In the genomic region with DNA sequence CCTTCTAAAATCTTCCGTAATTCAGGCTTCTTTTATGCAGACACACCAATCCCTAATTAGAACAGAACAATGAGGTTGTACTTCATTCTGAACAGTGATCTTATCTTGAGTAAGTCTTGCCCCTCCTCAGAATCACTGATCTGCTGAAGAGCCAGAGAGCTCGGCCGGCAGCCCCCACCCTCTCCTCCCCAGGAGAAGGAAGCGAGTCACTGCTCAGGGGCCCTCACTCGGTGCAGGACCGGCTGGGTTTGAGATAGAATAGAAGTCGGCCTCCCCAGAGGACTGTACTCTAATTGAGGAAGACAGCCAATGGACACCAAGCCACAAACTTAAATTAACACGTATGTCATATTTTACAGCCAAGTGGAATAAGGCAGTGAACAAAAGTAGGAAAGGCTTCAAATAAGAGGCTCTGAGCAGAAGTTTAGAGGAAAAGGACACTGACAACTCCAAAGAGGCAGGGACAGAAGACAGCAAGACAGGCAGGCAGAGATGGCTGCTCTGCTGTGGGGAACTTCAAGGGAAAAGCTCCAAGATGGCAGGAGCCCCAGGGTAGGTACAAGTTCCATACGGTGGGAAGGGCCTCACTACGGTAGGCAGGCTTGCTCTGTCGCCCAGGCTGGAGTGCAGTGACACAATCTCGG, we compare ENCODE assay signal across 1 cellular context.
TF ChIP-seq lines count a peak whose summit lies in the region.

No MANE protein-coding gene starts in this region.

TF ChIP-seq in HEK293, 187 proteins besides CTCF, POLR2A, EP300 and RAD21 (continued from another document):
- TF ChIP-seq, protein P1, sequence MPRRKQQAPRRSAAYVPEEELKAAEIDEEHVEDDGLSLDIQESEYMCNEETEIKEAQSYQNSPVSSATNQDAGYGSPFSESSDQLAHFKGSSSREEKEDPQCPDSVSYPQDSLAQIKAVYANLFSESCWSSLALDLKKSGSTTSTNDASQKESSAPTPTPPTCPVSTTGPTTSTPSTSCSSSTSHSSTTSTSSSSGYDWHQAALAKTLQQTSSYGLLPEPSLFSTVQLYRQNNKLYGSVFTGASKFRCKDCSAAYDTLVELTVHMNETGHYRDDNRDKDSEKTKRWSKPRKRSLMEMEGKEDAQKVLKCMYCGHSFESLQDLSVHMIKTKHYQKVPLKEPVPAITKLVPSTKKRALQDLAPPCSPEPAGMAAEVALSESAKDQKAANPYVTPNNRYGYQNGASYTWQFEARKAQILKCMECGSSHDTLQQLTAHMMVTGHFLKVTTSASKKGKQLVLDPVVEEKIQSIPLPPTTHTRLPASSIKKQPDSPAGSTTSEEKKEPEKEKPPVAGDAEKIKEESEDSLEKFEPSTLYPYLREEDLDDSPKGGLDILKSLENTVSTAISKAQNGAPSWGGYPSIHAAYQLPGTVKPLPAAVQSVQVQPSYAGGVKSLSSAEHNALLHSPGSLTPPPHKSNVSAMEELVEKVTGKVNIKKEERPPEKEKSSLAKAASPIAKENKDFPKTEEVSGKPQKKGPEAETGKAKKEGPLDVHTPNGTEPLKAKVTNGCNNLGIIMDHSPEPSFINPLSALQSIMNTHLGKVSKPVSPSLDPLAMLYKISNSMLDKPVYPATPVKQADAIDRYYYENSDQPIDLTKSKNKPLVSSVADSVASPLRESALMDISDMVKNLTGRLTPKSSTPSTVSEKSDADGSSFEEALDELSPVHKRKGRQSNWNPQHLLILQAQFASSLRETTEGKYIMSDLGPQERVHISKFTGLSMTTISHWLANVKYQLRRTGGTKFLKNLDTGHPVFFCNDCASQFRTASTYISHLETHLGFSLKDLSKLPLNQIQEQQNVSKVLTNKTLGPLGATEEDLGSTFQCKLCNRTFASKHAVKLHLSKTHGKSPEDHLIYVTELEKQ (tag by site-specific recombination; IDR thresholded peaks at IDR 0.05; ENCODE audit: borderline replicate concordance): no peak
- peak; percentile 87 for TF ChIP-seq ZBTB17 (tag by site-specific recombination; IDR thresholded peaks at IDR 0.05)
- TF ChIP-seq ZXDB (tag by site-specific recombination; IDR thresholded peaks at IDR 0.05): 0 out of 2 replicates have a peak, but pooled peaks have one; percentile 2
- no peak for TF ChIP-seq ZNF624 (tag by site-specific recombination; IDR thresholded peaks at IDR 0.05)
- no peak for TF ChIP-seq ZFP3 (tag by site-specific recombination; IDR thresholded peaks at IDR 0.05; ENCODE audit: low read depth)
- TF ChIP-seq, protein P2, sequence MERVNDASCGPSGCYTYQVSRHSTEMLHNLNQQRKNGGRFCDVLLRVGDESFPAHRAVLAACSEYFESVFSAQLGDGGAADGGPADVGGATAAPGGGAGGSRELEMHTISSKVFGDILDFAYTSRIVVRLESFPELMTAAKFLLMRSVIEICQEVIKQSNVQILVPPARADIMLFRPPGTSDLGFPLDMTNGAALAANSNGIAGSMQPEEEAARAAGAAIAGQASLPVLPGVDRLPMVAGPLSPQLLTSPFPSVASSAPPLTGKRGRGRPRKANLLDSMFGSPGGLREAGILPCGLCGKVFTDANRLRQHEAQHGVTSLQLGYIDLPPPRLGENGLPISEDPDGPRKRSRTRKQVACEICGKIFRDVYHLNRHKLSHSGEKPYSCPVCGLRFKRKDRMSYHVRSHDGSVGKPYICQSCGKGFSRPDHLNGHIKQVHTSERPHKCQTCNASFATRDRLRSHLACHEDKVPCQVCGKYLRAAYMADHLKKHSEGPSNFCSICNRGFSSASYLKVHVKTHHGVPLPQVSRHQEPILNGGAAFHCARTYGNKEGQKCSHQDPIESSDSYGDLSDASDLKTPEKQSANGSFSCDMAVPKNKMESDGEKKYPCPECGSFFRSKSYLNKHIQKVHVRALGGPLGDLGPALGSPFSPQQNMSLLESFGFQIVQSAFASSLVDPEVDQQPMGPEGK (tag by site-specific recombination; IDR thresholded peaks at IDR 0.05): peak; percentile 34; the same call in 1 of the 2 replicates
- no peak for TF ChIP-seq ZNF155 (tag by site-specific recombination; IDR thresholded peaks at IDR 0.05)
- TF ChIP-seq ZNF792 (tag by site-specific recombination; IDR thresholded peaks at IDR 0.05): no peak
- no peak for TF ChIP-seq WT1 (tag by site-specific recombination; IDR thresholded peaks at IDR 0.05)
- TF ChIP-seq ZBTB7A (tag by site-specific recombination; IDR thresholded peaks at IDR 0.05; ENCODE audit: low read depth): no peak
- TF ChIP-seq, protein P3, sequence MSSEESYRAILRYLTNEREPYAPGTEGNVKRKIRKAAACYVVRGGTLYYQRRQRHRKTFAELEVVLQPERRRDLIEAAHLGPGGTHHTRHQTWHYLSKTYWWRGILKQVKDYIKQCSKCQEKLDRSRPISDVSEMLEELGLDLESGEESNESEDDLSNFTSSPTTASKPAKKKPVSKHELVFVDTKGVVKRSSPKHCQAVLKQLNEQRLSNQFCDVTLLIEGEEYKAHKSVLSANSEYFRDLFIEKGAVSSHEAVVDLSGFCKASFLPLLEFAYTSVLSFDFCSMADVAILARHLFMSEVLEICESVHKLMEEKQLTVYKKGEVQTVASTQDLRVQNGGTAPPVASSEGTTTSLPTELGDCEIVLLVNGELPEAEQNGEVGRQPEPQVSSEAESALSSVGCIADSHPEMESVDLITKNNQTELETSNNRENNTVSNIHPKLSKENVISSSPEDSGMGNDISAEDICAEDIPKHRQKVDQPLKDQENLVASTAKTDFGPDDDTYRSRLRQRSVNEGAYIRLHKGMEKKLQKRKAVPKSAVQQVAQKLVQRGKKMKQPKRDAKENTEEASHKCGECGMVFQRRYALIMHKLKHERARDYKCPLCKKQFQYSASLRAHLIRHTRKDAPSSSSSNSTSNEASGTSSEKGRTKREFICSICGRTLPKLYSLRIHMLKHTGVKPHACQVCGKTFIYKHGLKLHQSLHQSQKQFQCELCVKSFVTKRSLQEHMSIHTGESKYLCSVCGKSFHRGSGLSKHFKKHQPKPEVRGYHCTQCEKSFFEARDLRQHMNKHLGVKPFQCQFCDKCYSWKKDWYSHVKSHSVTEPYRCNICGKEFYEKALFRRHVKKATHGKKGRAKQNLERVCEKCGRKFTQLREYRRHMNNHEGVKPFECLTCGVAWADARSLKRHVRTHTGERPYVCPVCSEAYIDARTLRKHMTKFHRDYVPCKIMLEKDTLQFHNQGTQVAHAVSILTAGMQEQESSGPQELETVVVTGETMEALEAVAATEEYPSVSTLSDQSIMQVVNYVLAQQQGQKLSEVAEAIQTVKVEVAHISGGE (tag by site-specific recombination; conservative IDR thresholded peaks at IDR 0.05; ENCODE audit: low read depth): no peak
- peak; percentile 26; the same call in 1 of the 2 replicates for TF ChIP-seq GLIS1 (tag by site-specific recombination; IDR thresholded peaks at IDR 0.05)
- no peak for TF ChIP-seq YY1 (tag by site-specific recombination; IDR thresholded peaks at IDR 0.05)
- peak; percentile 88 for TF ChIP-seq ZNF335 (tag by site-specific recombination; conservative IDR thresholded peaks at IDR 0.05)
- TF ChIP-seq ZNF548 (tag by site-specific recombination; IDR thresholded peaks at IDR 0.05): no peak
- no peak for TF ChIP-seq YY2 (tag by site-specific recombination; IDR thresholded peaks at IDR 0.05)
- no peak for TF ChIP-seq KLF7 (tag by site-specific recombination; IDR thresholded peaks at IDR 0.05; ENCODE audit: borderline replicate concordance)
- no peak for TF ChIP-seq ZNF157 (tag by site-specific recombination; IDR thresholded peaks at IDR 0.05)
- no peak for TF ChIP-seq ZNF354C (tag by site-specific recombination; IDR thresholded peaks at IDR 0.05; ENCODE audit: borderline replicate concordance, low read depth)
- no peak for TF ChIP-seq ZFP69B (tag by site-specific recombination; IDR thresholded peaks at IDR 0.05)
- TF ChIP-seq, protein P4, sequence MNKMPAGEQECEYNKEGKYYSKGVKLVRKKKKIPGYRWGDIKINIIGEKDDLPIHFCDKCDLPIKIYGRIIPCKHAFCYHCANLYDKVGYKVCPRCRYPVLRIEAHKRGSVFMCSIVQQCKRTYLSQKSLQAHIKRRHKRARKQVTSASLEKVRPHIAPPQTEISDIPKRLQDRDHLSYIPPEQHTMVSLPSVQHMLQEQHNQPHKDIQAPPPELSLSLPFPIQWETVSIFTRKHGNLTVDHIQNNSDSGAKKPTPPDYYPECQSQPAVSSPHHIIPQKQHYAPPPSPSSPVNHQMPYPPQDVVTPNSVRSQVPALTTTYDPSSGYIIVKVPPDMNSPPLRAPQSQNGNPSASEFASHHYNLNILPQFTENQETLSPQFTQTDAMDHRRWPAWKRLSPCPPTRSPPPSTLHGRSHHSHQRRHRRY (tag by site-specific recombination; IDR thresholded peaks at IDR 0.05): no peak
- TF ChIP-seq TCF7L2 (IDR thresholded peaks at IDR 0.05; ENCODE audit: borderline replicate concordance, low read depth, low read length): no peak
- TF ChIP-seq ZNF211 (tag by site-specific recombination; IDR thresholded peaks at IDR 0.05; ENCODE audit: low read depth): no peak
- no peak for TF ChIP-seq ZNF426 (tag by site-specific recombination; IDR thresholded peaks at IDR 0.05)
- no peak for TF ChIP-seq KLF8 (tag by site-specific recombination; IDR thresholded peaks at IDR 0.05)
- TF ChIP-seq ZNF777 (tag by site-specific recombination; IDR thresholded peaks at IDR 0.05; ENCODE audit: borderline replicate concordance): no peak
- no peak for TF ChIP-seq ZNF501 (tag by site-specific recombination; IDR thresholded peaks at IDR 0.05)
- no peak for TF ChIP-seq SP3 (tag by site-specific recombination; IDR thresholded peaks at IDR 0.05)
- peak; percentile 12; the same call in 1 of the 2 replicates for TF ChIP-seq MYNN (tag by site-specific recombination; IDR thresholded peaks at IDR 0.05; ENCODE audit: borderline replicate concordance)
- no peak for TF ChIP-seq PRDM1 (tag by site-specific recombination; IDR thresholded peaks at IDR 0.05)
- no peak for TF ChIP-seq ZNF184 (tag by site-specific recombination; IDR thresholded peaks at IDR 0.05)
- no peak for TF ChIP-seq ZNF114 (tag by site-specific recombination; IDR thresholded peaks at IDR 0.05)
- no peak for TF ChIP-seq ZNF843 (tag by site-specific recombination; IDR thresholded peaks at IDR 0.05)
- no peak for TF ChIP-seq ZBTB1 (tag by site-specific recombination; IDR thresholded peaks at IDR 0.05)
- no peak for TF ChIP-seq ZNF169 (tag by site-specific recombination; IDR thresholded peaks at IDR 0.05)
- TF ChIP-seq ZNF239 (tag by site-specific recombination; IDR thresholded peaks at IDR 0.05): no peak
- no peak for TF ChIP-seq ZSCAN23 (tag by site-specific recombination; IDR thresholded peaks at IDR 0.05)
- no peak for TF ChIP-seq ZFP37 (tag by site-specific recombination; IDR thresholded peaks at IDR 0.05)
- TF ChIP-seq, protein P5, sequence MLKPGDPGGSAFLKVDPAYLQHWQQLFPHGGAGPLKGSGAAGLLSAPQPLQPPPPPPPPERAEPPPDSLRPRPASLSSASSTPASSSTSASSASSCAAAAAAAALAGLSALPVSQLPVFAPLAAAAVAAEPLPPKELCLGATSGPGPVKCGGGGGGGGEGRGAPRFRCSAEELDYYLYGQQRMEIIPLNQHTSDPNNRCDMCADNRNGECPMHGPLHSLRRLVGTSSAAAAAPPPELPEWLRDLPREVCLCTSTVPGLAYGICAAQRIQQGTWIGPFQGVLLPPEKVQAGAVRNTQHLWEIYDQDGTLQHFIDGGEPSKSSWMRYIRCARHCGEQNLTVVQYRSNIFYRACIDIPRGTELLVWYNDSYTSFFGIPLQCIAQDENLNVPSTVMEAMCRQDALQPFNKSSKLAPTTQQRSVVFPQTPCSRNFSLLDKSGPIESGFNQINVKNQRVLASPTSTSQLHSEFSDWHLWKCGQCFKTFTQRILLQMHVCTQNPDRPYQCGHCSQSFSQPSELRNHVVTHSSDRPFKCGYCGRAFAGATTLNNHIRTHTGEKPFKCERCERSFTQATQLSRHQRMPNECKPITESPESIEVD (tag by site-specific recombination; IDR thresholded peaks at IDR 0.05): no peak
- no peak for TF ChIP-seq ZNF629 (tag by site-specific recombination; IDR thresholded peaks at IDR 0.05)
- TF ChIP-seq, protein P6, sequence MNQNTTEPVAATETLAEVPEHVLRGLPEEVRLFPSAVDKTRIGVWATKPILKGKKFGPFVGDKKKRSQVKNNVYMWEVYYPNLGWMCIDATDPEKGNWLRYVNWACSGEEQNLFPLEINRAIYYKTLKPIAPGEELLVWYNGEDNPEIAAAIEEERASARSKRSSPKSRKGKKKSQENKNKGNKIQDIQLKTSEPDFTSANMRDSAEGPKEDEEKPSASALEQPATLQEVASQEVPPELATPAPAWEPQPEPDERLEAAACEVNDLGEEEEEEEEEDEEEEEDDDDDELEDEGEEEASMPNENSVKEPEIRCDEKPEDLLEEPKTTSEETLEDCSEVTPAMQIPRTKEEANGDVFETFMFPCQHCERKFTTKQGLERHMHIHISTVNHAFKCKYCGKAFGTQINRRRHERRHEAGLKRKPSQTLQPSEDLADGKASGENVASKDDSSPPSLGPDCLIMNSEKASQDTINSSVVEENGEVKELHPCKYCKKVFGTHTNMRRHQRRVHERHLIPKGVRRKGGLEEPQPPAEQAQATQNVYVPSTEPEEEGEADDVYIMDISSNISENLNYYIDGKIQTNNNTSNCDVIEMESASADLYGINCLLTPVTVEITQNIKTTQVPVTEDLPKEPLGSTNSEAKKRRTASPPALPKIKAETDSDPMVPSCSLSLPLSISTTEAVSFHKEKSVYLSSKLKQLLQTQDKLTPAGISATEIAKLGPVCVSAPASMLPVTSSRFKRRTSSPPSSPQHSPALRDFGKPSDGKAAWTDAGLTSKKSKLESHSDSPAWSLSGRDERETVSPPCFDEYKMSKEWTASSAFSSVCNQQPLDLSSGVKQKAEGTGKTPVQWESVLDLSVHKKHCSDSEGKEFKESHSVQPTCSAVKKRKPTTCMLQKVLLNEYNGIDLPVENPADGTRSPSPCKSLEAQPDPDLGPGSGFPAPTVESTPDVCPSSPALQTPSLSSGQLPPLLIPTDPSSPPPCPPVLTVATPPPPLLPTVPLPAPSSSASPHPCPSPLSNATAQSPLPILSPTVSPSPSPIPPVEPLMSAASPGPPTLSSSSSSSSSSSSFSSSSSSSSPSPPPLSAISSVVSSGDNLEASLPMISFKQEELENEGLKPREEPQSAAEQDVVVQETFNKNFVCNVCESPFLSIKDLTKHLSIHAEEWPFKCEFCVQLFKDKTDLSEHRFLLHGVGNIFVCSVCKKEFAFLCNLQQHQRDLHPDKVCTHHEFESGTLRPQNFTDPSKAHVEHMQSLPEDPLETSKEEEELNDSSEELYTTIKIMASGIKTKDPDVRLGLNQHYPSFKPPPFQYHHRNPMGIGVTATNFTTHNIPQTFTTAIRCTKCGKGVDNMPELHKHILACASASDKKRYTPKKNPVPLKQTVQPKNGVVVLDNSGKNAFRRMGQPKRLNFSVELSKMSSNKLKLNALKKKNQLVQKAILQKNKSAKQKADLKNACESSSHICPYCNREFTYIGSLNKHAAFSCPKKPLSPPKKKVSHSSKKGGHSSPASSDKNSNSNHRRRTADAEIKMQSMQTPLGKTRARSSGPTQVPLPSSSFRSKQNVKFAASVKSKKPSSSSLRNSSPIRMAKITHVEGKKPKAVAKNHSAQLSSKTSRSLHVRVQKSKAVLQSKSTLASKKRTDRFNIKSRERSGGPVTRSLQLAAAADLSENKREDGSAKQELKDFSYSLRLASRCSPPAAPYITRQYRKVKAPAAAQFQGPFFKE (tag by site-specific recombination; IDR thresholded peaks at IDR 0.05; ENCODE audit: borderline replicate concordance): no peak
- no peak for TF ChIP-seq ZBTB8A (tag by site-specific recombination; IDR thresholded peaks at IDR 0.05)
- no peak for TF ChIP-seq ZNF626 (tag by site-specific recombination; IDR thresholded peaks at IDR 0.05)
